1 cellular context compared by ENCODE assay signal in genomic region chr4:16857425-16857824, GRCh38.
TF ChIP-seq lines count a peak whose summit lies in the region.

No MANE protein-coding gene starts in this region.

TF ChIP-seq in IMR-90, 13 proteins besides CTCF, POLR2A, EP300 and RAD21 (continued from another document):
- TF ChIP-seq CHD1 (IDR thresholded peaks at IDR 0.05; ENCODE audit: low read depth, low read length) (no peak), MAFK (IDR thresholded peaks at IDR 0.05; ENCODE audit: low read depth, low read length) (no peak), FOS (IDR thresholded peaks at IDR 0.05; ENCODE audit: low read depth, low read length) (no peak), SMC3 (IDR thresholded peaks at IDR 0.05; ENCODE audit: low read depth, low read length) (no peak), RCOR1 (IDR thresholded peaks at IDR 0.05; ENCODE audit: insufficient replicate concordance, low read length) (no peak), ELK1 (IDR thresholded peaks at IDR 0.05; ENCODE audit: borderline replicate concordance, low read depth, low read length) (no peak)
